In the genomic region with DNA sequence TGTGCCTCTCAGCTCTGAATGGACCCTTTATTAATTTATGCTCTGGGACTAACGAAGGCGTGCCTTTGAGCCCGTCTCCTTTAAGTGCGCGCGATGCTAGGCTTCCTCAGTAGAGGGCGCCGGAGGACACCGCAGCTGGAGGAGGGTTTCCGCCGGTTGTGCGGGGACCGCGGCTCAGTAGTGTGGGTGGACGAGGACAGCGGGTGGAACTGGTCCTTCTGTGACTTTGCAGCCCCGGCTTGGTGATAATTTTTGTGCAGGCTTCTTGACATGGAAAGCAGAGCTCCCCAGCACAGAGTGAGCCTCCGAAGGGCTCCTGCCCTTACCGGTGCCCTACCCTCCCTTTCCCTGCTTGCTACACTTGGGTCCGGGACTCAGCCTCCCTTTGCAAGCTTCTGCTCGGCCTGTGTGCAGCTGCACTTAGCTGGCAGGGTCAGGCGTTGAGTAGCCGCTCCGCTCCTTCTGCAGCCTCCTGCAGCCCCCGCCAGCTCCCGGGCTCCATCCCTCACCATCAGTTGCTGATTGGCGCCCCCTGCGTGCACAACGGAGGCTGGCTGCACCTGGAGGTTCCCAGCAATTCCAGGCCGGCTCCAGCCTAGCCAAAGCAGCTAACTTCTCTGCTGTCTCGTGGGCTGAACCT, we compare ENCODE assay signal across 8 cellular contexts. TPM values are rescaled to one million over a fixed set of nuclear protein-coding genes. Genes with fewer than 3 reads are reported as not detected.
DNase-seq lines count a peak whose midpoint lies in the region; ATAC-seq lines count a peak whose summit lies in the region.

No MANE protein-coding gene starts in this region.

- peak; percentile 89 for DNase-seq in D341Med (ENCODE audit: low spot score)
- peak in 65 of 76 experiments; percentile 1 to 73 (median 41) for DNase-seq in HUDEP-2 (lab: John Stamatoyannopoulos, UW; ENCODE audit: unreplicated experiment in 76 of 76)
- peak; percentile 1 for DNase-seq in OCI-M2 (lab: John Stamatoyannopoulos, UW; ENCODE audit: unreplicated experiment)
- peak; percentile 55 for DNase-seq in activated T-helper 1 cell treated with Interleukin-2 at 50 U/mL for 16 hours (ENCODE audit: low read depth)
- peak; percentile 59 for DNase-seq in fibroblast of gingiva (ENCODE audit: low read depth)
- peak; percentile 86 for DNase-seq in myocyte (ENCODE audit: low read depth)
- DNase-seq in stimulated activated CD8-positive, alpha-beta memory T cell treated with anti-CD3 and anti-CD28 coated beads, Interleukin-7, amount 100 ng/mL, for 4 hours (ENCODE audit: low read depth in 2 of 2): peak; percentile 63 to 64

- ATAC-seq in GM21423 (IDR thresholded peaks at IDR 0.05; ENCODE audit: unreplicated experiment): peak; percentile 94

RNA-seq across cellular contexts. Expression of a gene that starts 26.8 kb away (rescaled TPM):
- 31.9 and 34.2 TPM in 2 replicates for total RNA-seq in myocyte
- 10.9 TPM for polyA plus RNA-seq in myocyte (2012)

Comparison
In these comparisons a context has a peak if more than half of its experiments do, and no peak if none do; other contexts are left out.
1. Peak in every context shown above with its lines: DNase-seq and ATAC-seq.
2. DNase-seq: peak in every context shown above with its lines; median percentile 89 in D341Med; 86 in myocyte; 64 in stimulated activated CD8-positive, alpha-beta memory T cell treated with anti-CD3 and anti-CD28 coated beads, Interleukin-7, amount 100 ng/mL, for 4 hours; 59 in fibroblast of gingiva; 55 in activated T-helper 1 cell treated with Interleukin-2 at 50 U/mL for 16 hours; 41 in HUDEP-2; 1 in OCI-M2.